In the genomic region with DNA sequence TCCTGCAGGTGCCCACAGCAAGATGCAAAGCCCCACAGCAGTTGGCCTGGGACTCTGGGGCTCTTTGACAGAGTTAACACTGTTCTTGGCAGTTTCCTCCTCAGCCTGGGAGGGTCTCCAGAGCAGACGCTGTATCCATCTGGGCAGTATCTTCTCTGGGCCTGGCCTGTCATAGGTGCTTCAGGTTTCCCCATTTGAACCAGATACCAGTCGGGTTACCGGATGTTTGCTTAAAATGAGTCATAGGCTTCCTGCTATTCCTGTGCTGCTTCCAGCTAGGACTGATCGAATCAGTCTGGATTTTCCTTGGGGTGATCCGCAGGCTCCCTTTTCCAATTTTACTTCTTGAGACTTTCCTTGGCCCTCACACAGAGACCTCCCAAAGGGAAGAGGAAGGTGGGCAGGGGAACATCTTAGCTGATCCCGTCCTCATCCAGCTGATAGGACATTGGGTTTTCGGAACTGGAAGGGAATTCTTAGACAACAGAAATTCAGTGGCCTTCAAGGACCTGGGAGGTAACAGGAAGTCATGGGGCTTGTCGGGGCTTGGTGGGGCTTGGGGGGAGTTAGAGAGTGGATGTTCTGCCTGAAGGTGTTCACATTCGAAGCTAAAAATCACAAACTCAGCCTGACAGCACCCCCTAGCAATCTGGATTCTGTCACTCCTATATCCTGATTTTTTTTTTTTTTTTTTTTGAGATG, we compare ENCODE assay signal across 8 cellular contexts. TPM values are rescaled to one million over a fixed set of nuclear protein-coding genes. Genes with fewer than 3 reads are reported as not detected.
DNase-seq lines count a peak whose midpoint lies in the region; ATAC-seq and TF ChIP-seq lines count a peak whose summit lies in the region.

No MANE protein-coding gene starts in this region.

- H3K9me3 ChIP-seq in mesodermal cell (ENCODE audit: control insufficient read depth, low read length): no peaks in the 10 kb centered on the region

- TF ChIP-seq CTCF in cardiac fibroblast (IDR thresholded peaks at IDR 0.05; ENCODE audit: low read depth, low read length): no peak
- TF ChIP-seq CTCF in GM10248 (IDR thresholded peaks at IDR 0.05; ENCODE audit: control extremely low read depth, extremely low read depth, low read depth, missing control alignments): no peak

- H3K4me3 ChIP-seq in cardiac fibroblast (replicated peaks in 1 of 2; ENCODE audit: low read depth in 2 of 2, low read length in 2 of 2): no peak overlapping the region
- no peak overlapping the region for H3K4me3 ChIP-seq in mesodermal cell (ENCODE audit: extremely low read depth, insufficient read depth, low read length, poor library complexity, severe bottlenecking)

- H3K27ac ChIP-seq in mesodermal cell (ENCODE audit: low read depth, low read length, severe bottlenecking): peak overlapping the region; percentile 87

- peak; percentile 90 for DNase-seq in DMS53 treated with DMSO at 0.1 percent for 48 hours (lab: John Stamatoyannopoulos, UW; ENCODE audit: unreplicated experiment)
- peak; percentile 2 for DNase-seq in NCI-H2081 treated with DMSO at 0.1 percent for 48 hours (lab: John Stamatoyannopoulos, UW)
- peak; percentile 67 to 74 for DNase-seq in cardiac fibroblast (ENCODE audit: low read depth in 2 of 2)
- no peak for DNase-seq in GM10248 (ENCODE audit: extremely low spot score)
- DNase-seq in activated CD8-positive, alpha-beta memory T cell treated with anti-CD3 and anti-CD28 coated beads for 24 hours: no peak

- CTCF ChIA-PET in GM10248 (lab: Yijun Ruan, JAX): interaction anchor here (1.0 to 1.2 kb wide), 2 partner anchors 33 to 51 kb away, joined by 3 to 4 read pairs; no protein-coding TSS in a partner anchor

- POLR2A ChIA-PET in GM10248 (lab: Yijun Ruan, JAX): interaction anchor here (1.9 kb wide), 1 partner anchor 158 kb away, joined by 7 read pairs; a partner anchor contains a TSS

- WGBS in mesodermal cell (ENCODE audit: insufficient coverage in 2 of 2), 2 experiments: 27 to 35% methylated on average over 4 to 5 of the region's 9 CpGs

- H3K36me3 ChIP-seq in mesodermal cell (ENCODE audit: control insufficient read depth, insufficient read depth, low read length): peaks cover 18% of the 10 kb centered on the region

- no peak for ATAC-seq in HG02759 (IDR thresholded peaks at IDR 0.05; ENCODE audit: unreplicated experiment)
- no peak for ATAC-seq in HG02623 (IDR thresholded peaks at IDR 0.05; ENCODE audit: unreplicated experiment)

- peaks cover 37% of the 10 kb centered on the region for H3K4me1 ChIP-seq in mesodermal cell (ENCODE audit: control insufficient read depth, insufficient read depth, low read length, poor library complexity, severe bottlenecking)

RNA-seq across cellular contexts. Expression of a gene that starts 2.4 kb away (rescaled TPM):
- 75.1 TPM for polyA plus RNA-seq in mesodermal cell (2013, experiment 1 of 2)
- polyA plus RNA-seq in mesodermal cell (2013, experiment 2 of 2): 70.1 TPM

RNA-seq across cellular contexts. Expression of a gene that starts 12.9 kb away (rescaled TPM):
- polyA plus RNA-seq in mesodermal cell (2013, experiment 1 of 2): 41.0 TPM
- 41.3 TPM for polyA plus RNA-seq in mesodermal cell (2013, experiment 2 of 2)

RNA-seq across cellular contexts. Expression of a gene that starts 47.7 kb away (rescaled TPM):
- 0.18 TPM for polyA plus RNA-seq in mesodermal cell (2013, experiment 1 of 2)
- 0.46 TPM for polyA plus RNA-seq in mesodermal cell (2013, experiment 2 of 2)

Comparison
In these comparisons a context has a peak if more than half of its experiments do, and no peak if none do; other contexts are left out.
1. DNase-seq: peak in DMS53 treated with DMSO at 0.1 percent for 48 hours (single experiment), NCI-H2081 treated with DMSO at 0.1 percent for 48 hours (single experiment) and cardiac fibroblast (2 of 2); none in GM10248 (single experiment) and activated CD8-positive, alpha-beta memory T cell treated with anti-CD3 and anti-CD28 coated beads for 24 hours (single experiment).